12 cellular contexts compared by ENCODE assay signal in the genomic region with DNA sequence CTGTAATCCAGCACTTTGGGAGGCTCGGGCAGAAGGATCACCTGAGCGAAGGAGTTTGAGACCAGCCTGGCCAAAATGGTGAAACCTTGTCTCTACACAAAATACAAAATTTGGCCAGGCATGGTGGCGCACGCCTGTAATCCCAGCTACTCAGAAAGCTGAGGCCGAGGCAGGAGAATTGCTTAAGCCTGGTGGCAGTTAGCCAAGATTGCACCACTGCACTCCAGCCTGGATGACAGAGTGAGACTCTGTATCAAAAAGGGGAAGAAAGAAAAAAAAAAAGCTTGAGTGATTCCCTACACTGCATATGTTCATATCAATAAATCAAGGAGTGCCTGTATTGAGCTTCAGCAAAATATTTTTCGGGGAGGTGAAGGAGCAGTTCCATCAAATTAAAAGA. TPM values are rescaled to one million over a fixed set of nuclear protein-coding genes. Genes with fewer than 3 reads are reported as not detected.
DNase-seq lines count a peak whose midpoint lies in the region; ATAC-seq and TF ChIP-seq lines count a peak whose summit lies in the region.
"Had no signal": no experiment of that assay in that cellular context is flagged by ENCODE, and none has a peak within 500 bp of the region (broad histone marks: within the 10 kb centered on the region; RNA-seq: fewer than 3 reads in every experiment).

No MANE protein-coding gene starts in this region.

- H3K36me3 ChIP-seq in trophoblast cell (ENCODE audit: control insufficient read depth in 1 of 2, insufficient read depth in 2 of 2, low read length in 2 of 2), result no peaks in the 10 kb centered on the region
- no peaks in the 10 kb centered on the region for H3K36me3 ChIP-seq in SK-N-SH (replicated peaks in 1 of 2; ENCODE audit: control insufficient read depth in 1 of 2, insufficient read depth in 2 of 2, low read length in 1 of 2)

- no peak overlapping the region for H3K23ac ChIP-seq in trophoblast cell (ENCODE audit: low read length)

- H4K91ac ChIP-seq in trophoblast cell (ENCODE audit: low read depth, low read length), result no peak overlapping the region

- WGBS in trophoblast cell (ENCODE audit: extremely low coverage, insufficient coverage, insufficient read length), result no CpG with 5 or more reads among the region's 6 CpGs
- WGBS in SK-N-SH (ENCODE audit: low lambda C conversion rate), result 76% methylated on average over 6 of the region's 6 CpGs

- H4K12ac ChIP-seq in trophoblast cell (ENCODE audit: low read depth, low read length), result no peak overlapping the region

- H3K9me3 ChIP-seq in trophoblast cell (ENCODE audit: insufficient read depth, low read depth, low read length), result no peaks in the 10 kb centered on the region
- no peaks in the 10 kb centered on the region for H3K9me3 ChIP-seq in SK-N-SH

- H4K8ac ChIP-seq in trophoblast cell (ENCODE audit: low read depth, low read length), result no peak overlapping the region

- no peak overlapping the region for H2BK120ac ChIP-seq in trophoblast cell (ENCODE audit: insufficient read depth, low read length, poor library complexity)

- no peaks in the 10 kb centered on the region for H4K20me1 ChIP-seq in SK-N-SH (ENCODE audit: insufficient read depth)

- no peak overlapping the region for H3K9ac ChIP-seq in trophoblast cell (ENCODE audit: low read length)
- no peak overlapping the region for H3K9ac ChIP-seq in SK-N-SH

- ATAC-seq in GM19463 (IDR thresholded peaks at IDR 0.05; ENCODE audit: unreplicated experiment), result no peak
- ATAC-seq: SK-N-SH treated with all-trans-retinoic acid at 6 μM for 48 hours had no signal

- H3K79me1 ChIP-seq in trophoblast cell (ENCODE audit: low read length), result no peaks in the 10 kb centered on the region

- H3K9me2 ChIP-seq in SK-N-SH, result no peaks in the 10 kb centered on the region

- no peak overlapping the region for H3K18ac ChIP-seq in trophoblast cell (ENCODE audit: low read length)

- CTCF ChIA-PET in SK-N-SH (lab: Yijun Ruan, JAX), result interaction anchor here (1.0 to 1.9 kb wide), 2 partner anchors 22 to 158 kb away, joined by 3 to 6 read pairs; no protein-coding TSS in a partner anchor

- H2AK5ac ChIP-seq in trophoblast cell (ENCODE audit: low read length), result no peak overlapping the region

- POLR2A ChIA-PET in SK-N-SH (lab: Yijun Ruan, JAX), result no interaction called here

- no peak overlapping the region for H2BK5ac ChIP-seq in trophoblast cell (ENCODE audit: low read depth, low read length, poor library complexity)

- TF ChIP-seq CTCF in SK-N-SH (IDR thresholded peaks at IDR 0.05), result no peak

- no peak for TF ChIP-seq EP300 in SK-N-SH (IDR thresholded peaks at IDR 0.05; ENCODE audit: borderline replicate concordance in 1 of 2, low read depth in 1 of 2, low read length in 1 of 2)

- no peaks in the 10 kb centered on the region for H3K4me1 ChIP-seq in trophoblast cell (ENCODE audit: control insufficient read depth in 1 of 2, insufficient read depth in 2 of 2, low read length in 2 of 2)
- H3K4me1 ChIP-seq in SK-N-SH (ENCODE audit: control insufficient read depth in 1 of 2, insufficient read depth in 2 of 2, low read depth in 1 of 2, low read length in 1 of 2), result no peaks in the 10 kb centered on the region

- H3K27ac ChIP-seq in trophoblast cell (ENCODE audit: low read depth, low read length), result no peak overlapping the region
- no peak overlapping the region for H3K27ac ChIP-seq in SK-N-SH (ENCODE audit: low read depth in 2 of 2, low read length in 1 of 2)

- H3K4me2 ChIP-seq in trophoblast cell (ENCODE audit: low read length) (no peak overlapping the region), SK-N-SH (no peak overlapping the region)

- no peaks in the 10 kb centered on the region for H3K79me2 ChIP-seq in trophoblast cell (ENCODE audit: control insufficient read depth, insufficient read depth, low read length, poor library complexity)
- no peaks in the 10 kb centered on the region for H3K79me2 ChIP-seq in SK-N-SH (ENCODE audit: insufficient read depth)

- no peaks in the 10 kb centered on the region for H3F3A ChIP-seq in SK-N-SH (replicated peaks; ENCODE audit: insufficient read depth)

- peak; percentile 46 for DNase-seq in H4 (ENCODE audit: low spot score)
- peak; percentile 70 for DNase-seq in SKM-1 (lab: John Stamatoyannopoulos, UW; ENCODE audit: unreplicated experiment)
- peak; percentile 16 for DNase-seq in glomerular visceral epithelial cell (ENCODE audit: extremely low spot score)
- peak; percentile 46 to 57 for DNase-seq in trophoblast cell
- DNase-seq in SK-N-SH, result no peak
- no peak for DNase-seq in activated naive CD4-positive, alpha-beta T cell treated with Interleukin-2 at 50 U/mL for 16 hours
- no peak for DNase-seq in NCI-H2171 treated with DMSO at 0.1 percent for 48 hours (lab: John Stamatoyannopoulos, UW)
- DNase-seq: COR-L47; NCI-H1694; stimulated activated CD4-positive, alpha-beta T cell treated with anti-CD3 and anti-CD28 coated beads, Interleukin-2, amount 100 ng/mL, for 24 hours had no signal

- H3K4me3 ChIP-seq in trophoblast cell (ENCODE audit: low read depth, low read length) (no peak overlapping the region), SK-N-SH (ENCODE audit: low read depth in 2 of 2, low read length in 1 of 2) (no peak overlapping the region)

- no peak for TF ChIP-seq RAD21 in SK-N-SH (IDR thresholded peaks at IDR 0.05; ENCODE audit: low read length)

- no peak overlapping the region for H2AFZ ChIP-seq in trophoblast cell (ENCODE audit: insufficient read depth, low read length, poor library complexity)
- H2AFZ ChIP-seq in SK-N-SH (ENCODE audit: low read depth), result no peak overlapping the region

- H2BK12ac ChIP-seq in trophoblast cell (ENCODE audit: low read length), result no peak overlapping the region

- no peak overlapping the region for H3K4ac ChIP-seq in trophoblast cell (ENCODE audit: low read depth, low read length)

- no peaks in the 10 kb centered on the region for H3K27me3 ChIP-seq in trophoblast cell (ENCODE audit: insufficient read depth, low read length)
- no peaks in the 10 kb centered on the region; the same call in 1 of the 2 replicates for H3K27me3 ChIP-seq in SK-N-SH (ENCODE audit: insufficient read depth)

- H3K14ac ChIP-seq in trophoblast cell (ENCODE audit: low read length), result no peak overlapping the region

TF ChIP-seq in SK-N-SH, 30 proteins besides CTCF, POLR2A, EP300 and RAD21:
- TF ChIP-seq SIN3A (IDR thresholded peaks at IDR 0.05; ENCODE audit: borderline replicate concordance, low read depth, low read length), result no peak
- TF ChIP-seq ELF1 (IDR thresholded peaks at IDR 0.05), result no peak
- no peak for TF ChIP-seq JUND (IDR thresholded peaks at IDR 0.05)
- TF ChIP-seq CHD2 (IDR thresholded peaks at IDR 0.05; ENCODE audit: low read length, partially characterized antibody), result no peak
- no peak for TF ChIP-seq GABPA (IDR thresholded peaks at IDR 0.05; ENCODE audit: low read depth)
- TF ChIP-seq, protein P1, sequence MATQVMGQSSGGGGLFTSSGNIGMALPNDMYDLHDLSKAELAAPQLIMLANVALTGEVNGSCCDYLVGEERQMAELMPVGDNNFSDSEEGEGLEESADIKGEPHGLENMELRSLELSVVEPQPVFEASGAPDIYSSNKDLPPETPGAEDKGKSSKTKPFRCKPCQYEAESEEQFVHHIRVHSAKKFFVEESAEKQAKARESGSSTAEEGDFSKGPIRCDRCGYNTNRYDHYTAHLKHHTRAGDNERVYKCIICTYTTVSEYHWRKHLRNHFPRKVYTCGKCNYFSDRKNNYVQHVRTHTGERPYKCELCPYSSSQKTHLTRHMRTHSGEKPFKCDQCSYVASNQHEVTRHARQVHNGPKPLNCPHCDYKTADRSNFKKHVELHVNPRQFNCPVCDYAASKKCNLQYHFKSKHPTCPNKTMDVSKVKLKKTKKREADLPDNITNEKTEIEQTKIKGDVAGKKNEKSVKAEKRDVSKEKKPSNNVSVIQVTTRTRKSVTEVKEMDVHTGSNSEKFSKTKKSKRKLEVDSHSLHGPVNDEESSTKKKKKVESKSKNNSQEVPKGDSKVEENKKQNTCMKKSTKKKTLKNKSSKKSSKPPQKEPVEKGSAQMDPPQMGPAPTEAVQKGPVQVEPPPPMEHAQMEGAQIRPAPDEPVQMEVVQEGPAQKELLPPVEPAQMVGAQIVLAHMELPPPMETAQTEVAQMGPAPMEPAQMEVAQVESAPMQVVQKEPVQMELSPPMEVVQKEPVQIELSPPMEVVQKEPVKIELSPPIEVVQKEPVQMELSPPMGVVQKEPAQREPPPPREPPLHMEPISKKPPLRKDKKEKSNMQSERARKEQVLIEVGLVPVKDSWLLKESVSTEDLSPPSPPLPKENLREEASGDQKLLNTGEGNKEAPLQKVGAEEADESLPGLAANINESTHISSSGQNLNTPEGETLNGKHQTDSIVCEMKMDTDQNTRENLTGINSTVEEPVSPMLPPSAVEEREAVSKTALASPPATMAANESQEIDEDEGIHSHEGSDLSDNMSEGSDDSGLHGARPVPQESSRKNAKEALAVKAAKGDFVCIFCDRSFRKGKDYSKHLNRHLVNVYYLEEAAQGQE (IDR thresholded peaks at IDR 0.05; ENCODE audit: low read depth, low read length), result no peak
- TF ChIP-seq FOXJ3 (CRISPR knock-in tag; IDR thresholded peaks at IDR 0.05), result no peak
- TF ChIP-seq, protein P2, sequence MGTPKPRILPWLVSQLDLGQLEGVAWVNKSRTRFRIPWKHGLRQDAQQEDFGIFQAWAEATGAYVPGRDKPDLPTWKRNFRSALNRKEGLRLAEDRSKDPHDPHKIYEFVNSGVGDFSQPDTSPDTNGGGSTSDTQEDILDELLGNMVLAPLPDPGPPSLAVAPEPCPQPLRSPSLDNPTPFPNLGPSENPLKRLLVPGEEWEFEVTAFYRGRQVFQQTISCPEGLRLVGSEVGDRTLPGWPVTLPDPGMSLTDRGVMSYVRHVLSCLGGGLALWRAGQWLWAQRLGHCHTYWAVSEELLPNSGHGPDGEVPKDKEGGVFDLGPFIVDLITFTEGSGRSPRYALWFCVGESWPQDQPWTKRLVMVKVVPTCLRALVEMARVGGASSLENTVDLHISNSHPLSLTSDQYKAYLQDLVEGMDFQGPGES (IDR thresholded peaks at IDR 0.05; ENCODE audit: low read depth, low read length), result no peak
- TF ChIP-seq GATA2 (CRISPR knock-in tag; IDR thresholded peaks at IDR 0.05), result no peak
- no peak for TF ChIP-seq POLR2AphosphoS5 (IDR thresholded peaks at IDR 0.05; ENCODE audit: low read depth, low read length)
- no peak for TF ChIP-seq EZH2phosphoT487 (IDR thresholded peaks at IDR 0.05; ENCODE audit: borderline replicate concordance, low read depth)
- no peak for TF ChIP-seq MEF2A (IDR thresholded peaks at IDR 0.05; ENCODE audit: borderline replicate concordance, low read depth)
- TF ChIP-seq RXRA (IDR thresholded peaks at IDR 0.05; ENCODE audit: borderline replicate concordance, low read depth), result no peak
- TF ChIP-seq FOXM1 (IDR thresholded peaks at IDR 0.05; ENCODE audit: low read depth), result no peak
- no peak for TF ChIP-seq RCOR1 (IDR thresholded peaks at IDR 0.05; ENCODE audit: low read length)
- TF ChIP-seq SMC3 (IDR thresholded peaks at IDR 0.05; ENCODE audit: low read depth, low read length), result no peak

RNA-seq across cellular contexts. Expression of a gene that starts 45.8 kb away (rescaled TPM):
- 3.8 and 4.8 TPM in 2 replicates for total RNA-seq in H4 (2014; rRNA removed; shearing (Covaris generic))
- 2.6 and 2.8 TPM in 2 replicates for polyA plus RNA-seq in trophoblast cell (2013)
- polyA plus RNA-seq in SK-N-SH (2012; rRNA removed), result 2.5 and 2.7 TPM in 2 replicates
- polyA plus RNA-seq in SK-N-SH (2012; cell fraction: cytosol; rRNA removed), result 1.4 and 3.7 TPM in 2 replicates
- 4.7 and 9.2 TPM in 2 replicates for polyA plus RNA-seq in SK-N-SH (2012; cell fraction: nucleus; rRNA removed)

Comparison
In these comparisons a context has a peak if more than half of its experiments do, and no peak if none do; other contexts are left out.
1. DNase-seq: peak in H4 (single experiment), SKM-1 (single experiment), glomerular visceral epithelial cell (single experiment) and trophoblast cell (2 of 2); none in SK-N-SH (single experiment), activated naive CD4-positive, alpha-beta T cell treated with Interleukin-2 at 50 U/mL for 16 hours (single experiment) and NCI-H2171 treated with DMSO at 0.1 percent for 48 hours (single experiment).